8 cellular contexts compared by ENCODE assay signal in genomic region chr12:110124184-110124995, GRCh38. TPM values are rescaled to one million over a fixed set of nuclear protein-coding genes. Genes with fewer than 3 reads are reported as not detected.
A peak's percentile ranks its signal among the peaks of the same experiment; 100 is the strongest.
DNase-seq lines count a peak whose midpoint lies in the region; ATAC-seq and TF ChIP-seq lines count a peak whose summit lies in the region.

Gene IFT81 (plus strand): TSS chr12:110124357. CDS start chr12:110127381, 3,024 bp downstream.

- in situ Hi-C loops in GM13976 (cut with MboI; ENCODE audit: low sequenced_read_pairs, unreplicated experiment): no loop called here
- in situ Hi-C loops in astrocyte of the cerebellum (cut with HindIII; ENCODE audit: low sequenced_read_pairs): no loop called here

- no peaks in the 10 kb centered on the region for H3K36me3 ChIP-seq in vagina

- H3K27ac ChIP-seq in vagina: peak within 1 kb of the TSS; percentile 85

- H3K4me1 ChIP-seq in vagina: peaks cover 41% of the 10 kb centered on the region

- H3K27me3 ChIP-seq in vagina: no peaks in the 10 kb centered on the region

- H3K9me3 ChIP-seq in vagina: no peaks in the 10 kb centered on the region

- TF ChIP-seq POLR2A in vagina (IDR thresholded peaks at IDR 0.05): peak in 1 of 2 donors; percentile 71

- TF ChIP-seq CTCF in GM13976 (IDR thresholded peaks at IDR 0.05; ENCODE audit: borderline replicate concordance, control extremely low read depth, extremely low read depth, insufficient read depth, missing control alignments): no peak
- no peak for TF ChIP-seq CTCF in astrocyte of the cerebellum (IDR thresholded peaks at IDR 0.05; ENCODE audit: low read depth, low read length, missing control alignments)
- no peak for TF ChIP-seq CTCF in vagina (IDR thresholded peaks at IDR 0.05)

- peak; percentile 99 for DNase-seq in GM13976 (ENCODE audit: low spot score)
- peak; percentile 89 for DNase-seq in NCI-H2029 (lab: John Stamatoyannopoulos, UW)
- DNase-seq in T-helper 9 cell: peak; percentile 98
- DNase-seq in astrocyte of the cerebellum (ENCODE audit: low read depth): peak; percentile 83
- peak; percentile 93 for DNase-seq in hepatic stellate cell (ENCODE audit: low spot score)
- DNase-seq in renal cortical epithelial cell (ENCODE audit: low read depth): peak; percentile 75
- DNase-seq in vagina (ENCODE audit: extremely low spot score in 2 of 2): peak in 1 of 2 donors; percentile 94

- ATAC-seq in HG02970 (IDR thresholded peaks at IDR 0.05; ENCODE audit: low FRiP score, unreplicated experiment): peak; percentile 80

- intact Hi-C loops in vagina (cut with DNase I): loop anchor here (2.0 to 5.0 kb wide), 2 partner anchors 14 to 158 kb away; partner anchors contain the start of gene ATP2A2

- H3K4me3 ChIP-seq in astrocyte of the cerebellum (ENCODE audit: low read depth, low read length) (peak within 1 kb of the TSS; percentile 82), vagina (peak within 1 kb of the TSS; percentile 70 to 92)

RNA-seq across cellular contexts. Expression of gene IFT81, which starts in this region (rescaled TPM):
- total RNA-seq in renal cortical epithelial cell (10.2 and 27.8 TPM in 2 replicates), vagina (18.2 TPM)
